Comparison of ENCODE assay signal across 33 cellular contexts in genomic region chr7:69833964-69834363, GRCh38.
"Had no signal": no experiment of that assay in that cellular context is flagged by ENCODE, and none has a peak within 500 bp of the region (broad histone marks: within the 10 kb centered on the region; RNA-seq: fewer than 3 reads in every experiment).

No MANE protein-coding gene starts in this region.

- H3K79me2 ChIP-seq: hepatocyte had no signal

- H3K27ac Mint-ChIP-seq: activated CD4-positive, alpha-beta memory T cell treated with anti-CD3 and anti-CD28 coated beads, Interleukin-2, amount 10 ng/mL, durations not matched to agents 7 days and 5 days; activated CD4-positive, alpha-beta T cell treated with anti-CD3 and anti-CD28 coated beads, Interleukin-2, amount 10 ng/mL, durations not matched to agents 7 days and 5 days; activated naive CD4-positive, alpha-beta T cell treated with anti-CD3 and anti-CD28 coated beads, Interleukin-2, amount 10 ng/mL, durations not matched to agents 7 days and 5 days; activated naive CD8-positive, alpha-beta T cell treated with anti-CD3 and anti-CD28 coated beads, Interleukin-2, amount 10 ng/mL, durations not matched to agents 7 days and 5 days; activated T-cell treated with anti-CD3 and anti-CD28 coated beads, Interleukin-2, amount 50 U/mL, for 24 hours; naive thymus-derived CD4-positive, alpha-beta T cell; stimulated activated memory B cell treated with anti-CD40 and anti-IgM and Interleukin-4, amounts not matched to agents 10 μg/mL and 1 μg/mL and 100 μg/mL, for 72 hours; stimulated activated naive CD8-positive, alpha-beta T cell treated with anti-CD3 and anti-CD28 coated beads, Interleukin-15, amount 100 ng/mL, for 72 hours; WTC11 had no signal

- ATAC-seq: gastrocnemius medialis; left cardiac atrium; left ventricle myocardium superior; naive thymus-derived CD4-positive, alpha-beta T cell; pancreas; stimulated activated memory B cell treated with anti-CD40 and anti-IgM and Interleukin-4, amounts not matched to agents 10 μg/mL and 1 μg/mL and 100 μg/mL, for 72 hours; stimulated activated naive CD8-positive, alpha-beta T cell treated with anti-CD3 and anti-CD28 coated beads, Interleukin-15, amount 100 ng/mL, for 72 hours; WTC11 had no signal

- H3K4me3 Mint-ChIP-seq: activated CD4-positive, alpha-beta memory T cell treated with anti-CD3 and anti-CD28 coated beads, Interleukin-2, amount 10 ng/mL, durations not matched to agents 7 days and 5 days; activated CD4-positive, alpha-beta T cell treated with anti-CD3 and anti-CD28 coated beads, Interleukin-2, amount 10 ng/mL, durations not matched to agents 7 days and 5 days; activated naive CD4-positive, alpha-beta T cell treated with anti-CD3 and anti-CD28 coated beads, Interleukin-2, amount 10 ng/mL, durations not matched to agents 7 days and 5 days; activated naive CD8-positive, alpha-beta T cell treated with anti-CD3 and anti-CD28 coated beads, Interleukin-2, amount 10 ng/mL, durations not matched to agents 7 days and 5 days; activated T-cell treated with anti-CD3 and anti-CD28 coated beads, Interleukin-2, amount 50 U/mL, for 24 hours; brain; naive thymus-derived CD4-positive, alpha-beta T cell; neural crest cell; stimulated activated memory B cell treated with anti-CD40 and anti-IgM and Interleukin-4, amounts not matched to agents 10 μg/mL and 1 μg/mL and 100 μg/mL, for 72 hours; stimulated activated naive CD8-positive, alpha-beta T cell treated with anti-CD3 and anti-CD28 coated beads, Interleukin-15, amount 100 ng/mL, for 72 hours; WTC11 had no signal

- H3K27me3 ChIP-seq: ascending aorta, dorsolateral prefrontal cortex, gastrocnemius medialis, hepatocyte, pancreas, sigmoid colon, upper lobe of left lung, vagina had no signal

- H2AFZ ChIP-seq: hepatocyte had no signal

- H3K9me3 ChIP-seq: ascending aorta, gastrocnemius medialis, pancreas, prostate gland, sigmoid colon, upper lobe of left lung, vagina had no signal

- DNase-seq: activated CD4-positive, alpha-beta memory T cell treated with anti-CD3 and anti-CD28 coated beads, Interleukin-2, amount 10 ng/mL, durations not matched to agents 7 days and 5 days; activated CD4-positive, alpha-beta T cell treated with anti-CD3 and anti-CD28 coated beads for 1 hour; activated CD4-positive, alpha-beta T cell treated with anti-CD3 and anti-CD28 coated beads, Interleukin-2, amount 10 ng/mL, durations not matched to agents 7 days and 5 days; activated CD8-positive, alpha-beta memory T cell treated with anti-CD3 and anti-CD28 coated beads, Interleukin-2, amount 50 U/mL, for 48 hours; activated gamma-delta T cell; activated naive CD4-positive, alpha-beta T cell treated with anti-CD3 and anti-CD28 coated beads, Interleukin-2, amount 10 ng/mL, durations not matched to agents 7 days and 5 days; activated naive CD8-positive, alpha-beta T cell treated with anti-CD3 and anti-CD28 coated beads, Interleukin-2, amount 10 ng/mL, durations not matched to agents 7 days and 5 days; activated T-cell treated with anti-CD3 and anti-CD28 coated beads, Interleukin-2, amount 50 U/mL, for 24 hours; dorsolateral prefrontal cortex; effector memory CD4-positive, alpha-beta T cell; gastrocnemius medialis; left cardiac atrium; left ventricle myocardium superior; naive thymus-derived CD4-positive, alpha-beta T cell; nucleus accumbens; pancreas; retina; sigmoid colon; stimulated activated CD4-positive, alpha-beta T cell treated with anti-CD3 and anti-CD28 coated beads, Interleukin-1b, Interleukin-23, amount 100 ng/mL, for 48 hours; stimulated activated CD4-positive, alpha-beta T cell treated with anti-CD3 and anti-CD28 coated beads, Interleukin-4, amount 100 ng/mL, for 4 hours; stimulated activated CD8-positive, alpha-beta memory T cell treated with anti-CD3 and anti-CD28 coated beads, Interleukin-4, amount 100 ng/mL, for 48 hours; stimulated activated naive CD8-positive, alpha-beta T cell treated with anti-CD3 and anti-CD28 coated beads, Interleukin-15, amount 100 ng/mL, for 72 hours; substantia nigra; upper lobe of left lung had no signal

- H3K4me2 ChIP-seq: hepatocyte had no signal

- H3K4me1 Mint-ChIP-seq: activated CD4-positive, alpha-beta memory T cell treated with anti-CD3 and anti-CD28 coated beads, Interleukin-2, amount 10 ng/mL, durations not matched to agents 7 days and 5 days; activated CD4-positive, alpha-beta T cell treated with anti-CD3 and anti-CD28 coated beads, Interleukin-2, amount 10 ng/mL, durations not matched to agents 7 days and 5 days; activated naive CD4-positive, alpha-beta T cell treated with anti-CD3 and anti-CD28 coated beads, Interleukin-2, amount 10 ng/mL, durations not matched to agents 7 days and 5 days; activated naive CD8-positive, alpha-beta T cell treated with anti-CD3 and anti-CD28 coated beads, Interleukin-2, amount 10 ng/mL, durations not matched to agents 7 days and 5 days; stimulated activated memory B cell treated with anti-CD40 and anti-IgM and Interleukin-4, amounts not matched to agents 10 μg/mL and 1 μg/mL and 100 μg/mL, for 72 hours; stimulated activated naive CD8-positive, alpha-beta T cell treated with anti-CD3 and anti-CD28 coated beads, Interleukin-15, amount 100 ng/mL, for 72 hours had no signal

- H3K4me1 ChIP-seq: ascending aorta, gastrocnemius medialis, pancreas, prostate gland, upper lobe of left lung, vagina had no signal

- H3K36me3 Mint-ChIP-seq: activated naive CD4-positive, alpha-beta T cell treated with anti-CD3 and anti-CD28 coated beads, Interleukin-2, amount 10 ng/mL, durations not matched to agents 7 days and 5 days; activated naive CD8-positive, alpha-beta T cell treated with anti-CD3 and anti-CD28 coated beads, Interleukin-2, amount 10 ng/mL, durations not matched to agents 7 days and 5 days; naive thymus-derived CD4-positive, alpha-beta T cell; stimulated activated memory B cell treated with anti-CD40 and anti-IgM and Interleukin-4, amounts not matched to agents 10 μg/mL and 1 μg/mL and 100 μg/mL, for 72 hours; WTC11 had no signal

- H3K4me3 ChIP-seq: ascending aorta, coronary artery, dorsolateral prefrontal cortex, gastrocnemius medialis, hepatocyte, pancreas, prostate gland, sigmoid colon, upper lobe of left lung, vagina had no signal

- H3K36me3 ChIP-seq: ascending aorta, gastrocnemius medialis, pancreas, prostate gland, sigmoid colon, upper lobe of left lung, vagina had no signal

- H3K27me3 Mint-ChIP-seq: activated naive CD4-positive, alpha-beta T cell treated with anti-CD3 and anti-CD28 coated beads, Interleukin-2, amount 10 ng/mL, durations not matched to agents 7 days and 5 days; brain; naive thymus-derived CD4-positive, alpha-beta T cell; stimulated activated memory B cell treated with anti-CD40 and anti-IgM and Interleukin-4, amounts not matched to agents 10 μg/mL and 1 μg/mL and 100 μg/mL, for 72 hours had no signal

- H3K9me3 Mint-ChIP-seq: activated CD4-positive, alpha-beta memory T cell treated with anti-CD3 and anti-CD28 coated beads, Interleukin-2, amount 10 ng/mL, durations not matched to agents 7 days and 5 days; activated CD4-positive, alpha-beta T cell treated with anti-CD3 and anti-CD28 coated beads, Interleukin-2, amount 10 ng/mL, durations not matched to agents 7 days and 5 days; activated naive CD4-positive, alpha-beta T cell treated with anti-CD3 and anti-CD28 coated beads, Interleukin-2, amount 10 ng/mL, durations not matched to agents 7 days and 5 days; activated naive CD8-positive, alpha-beta T cell treated with anti-CD3 and anti-CD28 coated beads, Interleukin-2, amount 10 ng/mL, durations not matched to agents 7 days and 5 days; activated T-cell treated with anti-CD3 and anti-CD28 coated beads, Interleukin-2, amount 50 U/mL, for 24 hours; neural crest cell; stimulated activated memory B cell treated with anti-CD40 and anti-IgM and Interleukin-4, amounts not matched to agents 10 μg/mL and 1 μg/mL and 100 μg/mL, for 72 hours; stimulated activated naive CD8-positive, alpha-beta T cell treated with anti-CD3 and anti-CD28 coated beads, Interleukin-15, amount 100 ng/mL, for 72 hours; WTC11 had no signal

- H3K27ac ChIP-seq: ascending aorta, coronary artery, dorsolateral prefrontal cortex, gastrocnemius medialis, hepatocyte, pancreas, prostate gland, sigmoid colon, upper lobe of left lung, vagina had no signal
